Comparison of ENCODE assay signal across 8 cellular contexts in the genomic region with DNA sequence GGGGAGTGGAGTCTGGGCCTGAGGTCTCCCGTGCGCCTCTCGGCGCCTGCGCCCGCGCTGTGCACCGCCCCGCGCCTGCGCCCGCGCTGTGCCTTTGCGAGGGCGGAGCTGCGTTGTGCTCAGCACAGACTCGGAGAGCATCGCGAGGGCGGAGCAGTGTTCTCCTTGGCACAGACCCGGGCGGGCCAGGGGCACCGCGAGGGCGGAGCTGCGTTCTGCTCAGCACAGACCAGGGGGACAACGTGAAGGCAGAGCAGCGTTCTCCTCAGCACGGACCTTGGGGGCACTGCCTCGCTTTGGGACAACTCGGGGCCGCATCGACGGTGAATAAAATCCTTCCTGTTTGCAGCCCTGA.
DNase-seq lines count a peak whose midpoint lies in the region; ATAC-seq, FAIRE-seq and TF ChIP-seq lines count a peak whose summit lies in the region.
"Not testable (repeated sequence)": the region's sequence is repeated elsewhere in the genome, so short reads cannot be mapped to it uniquely, and the experiment has no call there.

No MANE protein-coding gene starts in this region.

- H3K4me1 ChIP-seq in HUES64 (ENCODE audit: insufficient read depth, low read length); endothelial cell of umbilical vein (ENCODE audit: control insufficient read depth, extremely low read depth, insufficient read depth, low read length): not testable (repeated sequence)

- H3K9me3 ChIP-seq in HUES64 (ENCODE audit: insufficient read depth, low read depth, low read length); endothelial cell of umbilical vein (replicated peaks; ENCODE audit: control insufficient read depth, insufficient read depth, low read length): not testable (repeated sequence)

- not testable (repeated sequence) for TF ChIP-seq POLR2A in endothelial cell of umbilical vein (IDR thresholded peaks at IDR 0.05; ENCODE audit: low read depth, low read length)

- H3K27me3 Mint-ChIP-seq in activated CD8-positive, alpha-beta memory T cell treated with anti-CD3 and anti-CD28 coated beads, Interleukin-2, amount 10 ng/mL, durations not matched to agents 7 days and 5 days: not testable (repeated sequence)

- H3K9ac ChIP-seq in HUES64 (ENCODE audit: low read depth, low read length): peak overlapping the region; percentile 50; the same call in 1 of the 2 replicates
- H3K9ac ChIP-seq in endothelial cell of umbilical vein (replicated peaks; ENCODE audit: extremely low read depth, insufficient read depth, low read length): not testable (repeated sequence)

- peak overlapping the region; percentile 41 for H3K4me3 ChIP-seq in AG09309 (ENCODE audit: control insufficient read depth, low read depth, low read length)
- H3K4me3 ChIP-seq in HUES64 (ENCODE audit: low read length): peak overlapping the region; percentile 49
- H3K4me3 ChIP-seq in endothelial cell of umbilical vein (replicated peaks in 1 of 3; ENCODE audit: insufficient read depth in 1 of 3, low read depth in 1 of 3, low read length in 3 of 3): not testable (repeated sequence)

- H3K4me2 ChIP-seq in endothelial cell of umbilical vein (ENCODE audit: insufficient read depth, low read length): not testable (repeated sequence)

- not testable (repeated sequence) for H3K36me3 Mint-ChIP-seq in activated CD8-positive, alpha-beta memory T cell treated with anti-CD3 and anti-CD28 coated beads, Interleukin-2, amount 10 ng/mL, durations not matched to agents 7 days and 5 days

- WGBS in HUES64: 4% methylated on average over 16 of the region's 34 CpGs

- not testable (repeated sequence) for H3K4me1 Mint-ChIP-seq in activated CD8-positive, alpha-beta memory T cell treated with anti-CD3 and anti-CD28 coated beads, Interleukin-2, amount 10 ng/mL, durations not matched to agents 7 days and 5 days

- H3K27ac Mint-ChIP-seq in activated CD8-positive, alpha-beta memory T cell treated with anti-CD3 and anti-CD28 coated beads, Interleukin-2, amount 10 ng/mL, durations not matched to agents 7 days and 5 days: not testable (repeated sequence)

- not testable (repeated sequence) for H3K27me3 ChIP-seq in HUES64 (ENCODE audit: insufficient read depth, low read length); endothelial cell of umbilical vein (ENCODE audit: control insufficient read depth in 2 of 2, insufficient read depth in 2 of 2, low read length in 2 of 2)

- intact Hi-C loops in endothelial cell of umbilical vein (cut with micrococcal nuclease); posterior vena cava (cut with DNase I): not testable (repeated sequence)

- not testable (repeated sequence) for H3K4me3 Mint-ChIP-seq in activated CD8-positive, alpha-beta memory T cell treated with anti-CD3 and anti-CD28 coated beads, Interleukin-2, amount 10 ng/mL, durations not matched to agents 7 days and 5 days

- H2AFZ ChIP-seq in endothelial cell of umbilical vein (ENCODE audit: low read depth, low read length): peak overlapping the region; percentile 54

- not testable (repeated sequence) for H3K9me3 Mint-ChIP-seq in activated CD8-positive, alpha-beta memory T cell treated with anti-CD3 and anti-CD28 coated beads, Interleukin-2, amount 10 ng/mL, durations not matched to agents 7 days and 5 days (ENCODE audit: low read depth)

- not testable (repeated sequence) for TF ChIP-seq CTCF in AG09309 (IDR thresholded peaks at IDR 0.05; ENCODE audit: control insufficient read depth, insufficient read depth, low read depth, low read length, missing control alignments); endothelial cell of umbilical vein (IDR thresholded peaks at IDR 0.05; ENCODE audit: extremely low read depth in 1 of 2, insufficient read depth in 1 of 2, low read depth in 1 of 2, low read length in 2 of 2)

- H4K20me1 ChIP-seq in endothelial cell of umbilical vein (replicated peaks; ENCODE audit: control insufficient read depth, extremely low read depth, insufficient read depth, low read length): not testable (repeated sequence)

- H3K79me2 ChIP-seq in endothelial cell of umbilical vein (ENCODE audit: control insufficient read depth, insufficient read depth, low read length): not testable (repeated sequence)

- not testable (repeated sequence) for BruUV-seq in endothelial cell of umbilical vein (replicated peaks; lab: Mats Ljungman, UMichigan)

- POLR2A ChIA-PET in endothelial cell of umbilical vein (lab: Charles Lee): not testable (repeated sequence)

- DNase-seq in AG09309 (ENCODE audit: low read depth); activated CD8-positive, alpha-beta memory T cell treated with anti-CD3 and anti-CD28 coated beads, Interleukin-2, amount 10 ng/mL, durations not matched to agents 7 days and 5 days: not testable (repeated sequence)
- DNase-seq in endothelial cell of umbilical vein (ENCODE audit: low read depth, low spot score): peak; percentile 23
- peak; percentile 41 for DNase-seq in kidney tubule cell (ENCODE audit: low spot score)
- DNase-seq in posterior vena cava (ENCODE audit: low spot score): peak; percentile 72

- H3K27ac ChIP-seq in HUES64 (ENCODE audit: low read depth, low read length); endothelial cell of umbilical vein (ENCODE audit: insufficient read depth, low read depth, low read length): not testable (repeated sequence)

- CTCF ChIA-PET in activated CD8-positive, alpha-beta memory T cell treated with anti-CD3 and anti-CD28 coated beads, Interleukin-2, amount 10 ng/mL, durations not matched to agents 7 days and 5 days (lab: Charles Lee); endothelial cell of umbilical vein (lab: Charles Lee): not testable (repeated sequence)

- dilution Hi-C loops in endothelial cell of umbilical vein (cut with MboI; ENCODE audit: extremely low pct_ligation_motif_present, low sequenced_read_pairs): not testable (repeated sequence)

- not testable (repeated sequence) for H3K36me3 ChIP-seq in HUES64 (ENCODE audit: insufficient read depth, low read length); endothelial cell of umbilical vein (ENCODE audit: control insufficient read depth in 2 of 2, extremely low read depth in 1 of 2, insufficient read depth in 2 of 2, low read length in 2 of 2)

- H3K9me1 ChIP-seq in endothelial cell of umbilical vein (replicated peaks; ENCODE audit: control insufficient read depth, extremely low read depth, insufficient read depth, low read length): not testable (repeated sequence)

- ATAC-seq in GM19043 (IDR thresholded peaks at IDR 0.05; ENCODE audit: low read depth, unreplicated experiment): peak; percentile 100
- peak; percentile 87 for ATAC-seq in HG02642 (IDR thresholded peaks at IDR 0.05; ENCODE audit: poor library complexity, unreplicated experiment)
- ATAC-seq in activated CD8-positive, alpha-beta memory T cell treated with anti-CD3 and anti-CD28 coated beads, Interleukin-2, amount 10 ng/mL, durations not matched to agents 7 days and 5 days: peak; percentile 79

- FAIRE-seq in endothelial cell of umbilical vein (lab: Jason Lieb, UNC): not testable (repeated sequence)
